ENCODE assay signal across 19 cellular contexts in the genomic region with DNA sequence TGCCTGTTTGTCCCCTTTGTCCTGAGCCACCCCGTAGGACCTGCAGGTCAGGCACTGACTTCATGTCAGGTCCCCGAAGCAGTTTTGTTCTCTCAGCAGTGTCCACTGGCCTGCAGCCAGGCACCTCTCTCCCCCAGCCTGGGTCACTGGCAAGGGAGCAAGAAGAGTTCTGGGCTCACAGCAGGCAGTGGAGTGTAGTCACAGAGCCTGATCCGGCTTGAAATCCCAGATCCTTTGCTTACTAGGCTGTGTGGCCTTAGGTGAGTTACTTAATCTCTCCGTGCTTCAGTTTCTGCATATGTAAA. TPM values are rescaled to one million over a fixed set of nuclear protein-coding genes. Genes with fewer than 3 reads are reported as not detected.
DNase-seq lines count a peak whose midpoint lies in the region; ATAC-seq and TF ChIP-seq lines count a peak whose summit lies in the region.
"Had no signal": no experiment of that assay in that cellular context is flagged by ENCODE, and none has a peak within 500 bp of the region (broad histone marks: within the 10 kb centered on the region; RNA-seq: fewer than 3 reads in every experiment).

No MANE protein-coding gene starts in this region.

- H3K27ac ChIP-seq in mammary epithelial cell (ENCODE audit: insufficient read depth, low read depth, low read length) = no peak overlapping the region
- H3K27ac ChIP-seq in thyroid gland = no peak overlapping the region

- no peak overlapping the region for H3K4me2 ChIP-seq in mammary epithelial cell (ENCODE audit: insufficient read depth, low read depth, low read length)

- no peak overlapping the region for H3K9ac ChIP-seq in mammary epithelial cell (ENCODE audit: insufficient read depth, low read length)

- DNase-seq in MCF 10A (ENCODE audit: unreplicated experiment) = peak; percentile 17
- DNase-seq in mammary epithelial cell = no peak
- DNase-seq in cerebellar cortex (ENCODE audit: low spot score) = peak; percentile 9
- no peak for DNase-seq in nephron progenitor cell
- peak; percentile 17 to 46 for DNase-seq in thyroid gland
- DNase-seq in stimulated activated naive B cell treated with anti-CD40 and anti-IgM and Interleukin-4, amounts not matched to agents 10 μg/mL and 1 μg/mL and 100 μg/mL, for 72 hours = no peak
- DNase-seq in H7 = no peak
- DNase-seq in NCI-H1105 (lab: John Stamatoyannopoulos, UW) = no peak
- DNase-seq: 8988T, C1 segment of cervical spinal cord, COR-L47, DMS79 treated with DMSO at 0.1 percent for 48 hours, GDM1, KBM-7, NCI-H1092, NCI-H1694, NCI-H69, PC-3, Right ventricle myocardium superior had no signal

- H2AFZ ChIP-seq in mammary epithelial cell (ENCODE audit: low read depth, low read length) = no peak overlapping the region

- H3K4me1 Mint-ChIP-seq in MCF 10A (ENCODE audit: insufficient read depth, unreplicated experiment) (peaks cover 27% of the 10 kb centered on the region), nephron progenitor cell (peaks cover 36% of the 10 kb centered on the region)
- H3K4me1 Mint-ChIP-seq in stimulated activated naive B cell treated with anti-CD40 and anti-IgM and Interleukin-4, amounts not matched to agents 10 μg/mL and 1 μg/mL and 100 μg/mL, for 72 hours = no peaks in the 10 kb centered on the region

- H3K9me3 ChIP-seq in mammary epithelial cell (replicated peaks; ENCODE audit: insufficient read depth, low read length) = no peaks in the 10 kb centered on the region
- H3K9me3 ChIP-seq in thyroid gland = no peaks in the 10 kb centered on the region

- no peaks in the 10 kb centered on the region for H3K27me3 ChIP-seq in mammary epithelial cell (ENCODE audit: insufficient read depth, low read length)
- H3K27me3 ChIP-seq in thyroid gland = no peaks in the 10 kb centered on the region
- H3K27me3 ChIP-seq in H7 (ENCODE audit: control insufficient read depth, insufficient read depth, low read length) = no peaks in the 10 kb centered on the region

- H4K20me1 ChIP-seq in mammary epithelial cell (ENCODE audit: insufficient read depth, low read length) = no peaks in the 10 kb centered on the region

- peaks cover 43% of the 10 kb centered on the region for H3K4me1 ChIP-seq in mammary epithelial cell (ENCODE audit: insufficient read depth, low read length)
- no peaks in the 10 kb centered on the region for H3K4me1 ChIP-seq in thyroid gland

- H3K36me3 Mint-ChIP-seq in MCF 10A (ENCODE audit: insufficient read depth, unreplicated experiment) = no peaks in the 10 kb centered on the region
- H3K36me3 Mint-ChIP-seq in nephron progenitor cell (ENCODE audit: low read depth) = no peaks in the 10 kb centered on the region
- no peaks in the 10 kb centered on the region for H3K36me3 Mint-ChIP-seq in stimulated activated naive B cell treated with anti-CD40 and anti-IgM and Interleukin-4, amounts not matched to agents 10 μg/mL and 1 μg/mL and 100 μg/mL, for 72 hours

- no peaks in the 10 kb centered on the region for H3K79me2 ChIP-seq in mammary epithelial cell (ENCODE audit: insufficient read depth, low read length)

- dilution Hi-C loops in mammary epithelial cell (cut with HindIII; ENCODE audit: low sequenced_read_pairs) = no loop called here

- no peak for TF ChIP-seq CTCF in MCF 10A (IDR thresholded peaks at IDR 0.05; ENCODE audit: unreplicated experiment)
- TF ChIP-seq CTCF in mammary epithelial cell (conservative IDR thresholded peaks at IDR 0.05 in 1 of 2, IDR thresholded peaks at IDR 0.05 in 1 of 2; ENCODE audit: extremely low read depth in 1 of 2, insufficient read depth in 1 of 2, low read depth in 1 of 2, low read length in 2 of 2) = no peak
- no peak for TF ChIP-seq CTCF in nephron progenitor cell (IDR thresholded peaks at IDR 0.05)
- no peak for TF ChIP-seq CTCF in thyroid gland (IDR thresholded peaks at IDR 0.05)

- CTCF ChIA-PET in MCF 10A (lab: Yijun Ruan, JAX) = interaction anchor here (0.6 to 4.5 kb wide), 2 partner anchors 53 to 221 kb away, joined by 3 to 21 read pairs; no protein-coding TSS in a partner anchor
- CTCF ChIA-PET in mammary epithelial cell (lab: Charles Lee; ENCODE audit: low non-redundant PET) = interaction anchor here (0.6 kb wide), 1 partner anchor 148 kb away, joined by 3 read pairs; no protein-coding TSS in a partner anchor

- no peak for TF ChIP-seq POLR2A in thyroid gland (IDR thresholded peaks at IDR 0.05)

- no peaks in the 10 kb centered on the region for H3K27me3 Mint-ChIP-seq in MCF 10A (ENCODE audit: insufficient read depth, unreplicated experiment)
- H3K27me3 Mint-ChIP-seq in nephron progenitor cell (ENCODE audit: low read depth, poor library complexity) = peaks cover 3% of the 10 kb centered on the region
- peaks cover 0 to 4% of the 10 kb centered on the region in 2 donors for H3K27me3 Mint-ChIP-seq in stimulated activated naive B cell treated with anti-CD40 and anti-IgM and Interleukin-4, amounts not matched to agents 10 μg/mL and 1 μg/mL and 100 μg/mL, for 72 hours

- H3K4me3 Mint-ChIP-seq in MCF 10A (ENCODE audit: unreplicated experiment) = no peak overlapping the region
- no peak overlapping the region for H3K4me3 Mint-ChIP-seq in nephron progenitor cell
- H3K4me3 Mint-ChIP-seq in stimulated activated naive B cell treated with anti-CD40 and anti-IgM and Interleukin-4, amounts not matched to agents 10 μg/mL and 1 μg/mL and 100 μg/mL, for 72 hours = no peak overlapping the region

- H3K36me3 ChIP-seq in mammary epithelial cell (ENCODE audit: insufficient read depth, low read length) = no peaks in the 10 kb centered on the region
- no peaks in the 10 kb centered on the region for H3K36me3 ChIP-seq in thyroid gland
- peaks cover 24% of the 10 kb centered on the region for H3K36me3 ChIP-seq in H7 (replicated peaks; ENCODE audit: control insufficient read depth, insufficient read depth, low read length)

- POLR2A ChIA-PET in MCF 10A (lab: Yijun Ruan, JAX) = no interaction called here

- in situ Hi-C loops in mammary epithelial cell (cut with MboI; ENCODE audit: low sequenced_read_pairs in 2 of 2) = no loop called here

- H3K4me3 ChIP-seq in mammary epithelial cell (replicated peaks in 1 of 3; ENCODE audit: insufficient read depth in 1 of 3, low read depth in 2 of 3, low read length in 3 of 3) (no peak overlapping the region), thyroid gland (replicated peaks in 1 of 3) (no peak overlapping the region), H7 (ENCODE audit: insufficient read depth, low read depth, low read length) (no peak overlapping the region)

- H3K9me3 Mint-ChIP-seq in MCF 10A (ENCODE audit: unreplicated experiment) (no peaks in the 10 kb centered on the region), nephron progenitor cell (no peaks in the 10 kb centered on the region)
- no peaks in the 10 kb centered on the region for H3K9me3 Mint-ChIP-seq in stimulated activated naive B cell treated with anti-CD40 and anti-IgM and Interleukin-4, amounts not matched to agents 10 μg/mL and 1 μg/mL and 100 μg/mL, for 72 hours

- ATAC-seq in stimulated activated naive B cell treated with anti-CD40 and anti-IgM and Interleukin-4, amounts not matched to agents 10 μg/mL and 1 μg/mL and 100 μg/mL, for 72 hours (replicated peaks) = no peak
- ATAC-seq: PC-3 had no signal

- WGBS in mammary epithelial cell (ENCODE audit: low coverage, missing lambda C conversion rate) = 98% methylated on average over 4 of the region's 4 CpGs
- WGBS in thyroid gland, 2 donors = 50 to 66% methylated on average over 3 to 4 of the region's 4 CpGs

- H3K27ac Mint-ChIP-seq in MCF 10A (ENCODE audit: low read depth, unreplicated experiment) (no peak overlapping the region), nephron progenitor cell (peak overlapping the region; percentile 19)
- H3K27ac Mint-ChIP-seq in stimulated activated naive B cell treated with anti-CD40 and anti-IgM and Interleukin-4, amounts not matched to agents 10 μg/mL and 1 μg/mL and 100 μg/mL, for 72 hours = no peak overlapping the region

- no TSS peak for BruUV-seq in MCF 10A (replicated peaks; lab: Mats Ljungman, UMichigan)
- no TSS peak for BruUV-seq in mammary epithelial cell (replicated peaks; lab: Mats Ljungman, UMichigan)

- intact Hi-C loops in MCF 10A (cut with micrococcal nuclease) (no loop called here), mammary epithelial cell (cut with micrococcal nuclease) (no loop called here), thyroid gland (cut with DNase I) (no loop called here)

RNA-seq across cellular contexts. Expression of a gene that starts 34.2 kb away (rescaled TPM):
- total RNA-seq in MCF 10A (2022) = not detected in 2 replicates
- total RNA-seq in mammary epithelial cell = 10 to 100 TPM in 1 of 2 donors, under 1 TPM in 1; 0.07 to 18.3 TPM
- 0.37 TPM for polyA plus RNA-seq in mammary epithelial cell
- polyA minus RNA-seq in mammary epithelial cell = not detected
- total RNA-seq in thyroid gland = 1 to 10 TPM in 1 of 4 donors, under 1 TPM in 3; 0.11 to 1.1 (median 0.60) TPM
- 103 and 168 TPM in 2 replicates for total RNA-seq in H7 (2014; rRNA removed; shearing (Covaris generic))
- total RNA-seq: PC-3, Right ventricle myocardium superior had no signal

Comparison
In these comparisons a context has a peak if more than half of its experiments do, and no peak if none do; other contexts are left out.
1. DNase-seq: peak in MCF 10A (single experiment), cerebellar cortex (single experiment) and thyroid gland (2 of 2); none in mammary epithelial cell (single experiment), nephron progenitor cell (single experiment), stimulated activated naive B cell treated with anti-CD40 and anti-IgM and Interleukin-4, amounts not matched to agents 10 μg/mL and 1 μg/mL and 100 μg/mL, for 72 hours (single experiment), H7 (single experiment) and NCI-H1105 (single experiment).